1 cellular context compared by ENCODE assay signal in genomic region chr17:75904749-75905521, GRCh38.
TF ChIP-seq lines count a peak whose summit lies in the region.

Gene MRPL38, minus strand, starts transcription at chr17:75904884. Its CDS starts 9 bp downstream, at chr17:75904875.

TF ChIP-seq in HEK293, 187 proteins besides CTCF, POLR2A, EP300 and RAD21 (continued from another document and continues in another):
- TF ChIP-seq, protein P1, sequence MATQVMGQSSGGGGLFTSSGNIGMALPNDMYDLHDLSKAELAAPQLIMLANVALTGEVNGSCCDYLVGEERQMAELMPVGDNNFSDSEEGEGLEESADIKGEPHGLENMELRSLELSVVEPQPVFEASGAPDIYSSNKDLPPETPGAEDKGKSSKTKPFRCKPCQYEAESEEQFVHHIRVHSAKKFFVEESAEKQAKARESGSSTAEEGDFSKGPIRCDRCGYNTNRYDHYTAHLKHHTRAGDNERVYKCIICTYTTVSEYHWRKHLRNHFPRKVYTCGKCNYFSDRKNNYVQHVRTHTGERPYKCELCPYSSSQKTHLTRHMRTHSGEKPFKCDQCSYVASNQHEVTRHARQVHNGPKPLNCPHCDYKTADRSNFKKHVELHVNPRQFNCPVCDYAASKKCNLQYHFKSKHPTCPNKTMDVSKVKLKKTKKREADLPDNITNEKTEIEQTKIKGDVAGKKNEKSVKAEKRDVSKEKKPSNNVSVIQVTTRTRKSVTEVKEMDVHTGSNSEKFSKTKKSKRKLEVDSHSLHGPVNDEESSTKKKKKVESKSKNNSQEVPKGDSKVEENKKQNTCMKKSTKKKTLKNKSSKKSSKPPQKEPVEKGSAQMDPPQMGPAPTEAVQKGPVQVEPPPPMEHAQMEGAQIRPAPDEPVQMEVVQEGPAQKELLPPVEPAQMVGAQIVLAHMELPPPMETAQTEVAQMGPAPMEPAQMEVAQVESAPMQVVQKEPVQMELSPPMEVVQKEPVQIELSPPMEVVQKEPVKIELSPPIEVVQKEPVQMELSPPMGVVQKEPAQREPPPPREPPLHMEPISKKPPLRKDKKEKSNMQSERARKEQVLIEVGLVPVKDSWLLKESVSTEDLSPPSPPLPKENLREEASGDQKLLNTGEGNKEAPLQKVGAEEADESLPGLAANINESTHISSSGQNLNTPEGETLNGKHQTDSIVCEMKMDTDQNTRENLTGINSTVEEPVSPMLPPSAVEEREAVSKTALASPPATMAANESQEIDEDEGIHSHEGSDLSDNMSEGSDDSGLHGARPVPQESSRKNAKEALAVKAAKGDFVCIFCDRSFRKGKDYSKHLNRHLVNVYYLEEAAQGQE (tag by site-specific recombination; IDR thresholded peaks at IDR 0.05): peak; percentile 24; the same call in 1 of the 2 replicates
- peak; percentile 93 for TF ChIP-seq ZFP37 (tag by site-specific recombination; IDR thresholded peaks at IDR 0.05)
- TF ChIP-seq, protein P2, sequence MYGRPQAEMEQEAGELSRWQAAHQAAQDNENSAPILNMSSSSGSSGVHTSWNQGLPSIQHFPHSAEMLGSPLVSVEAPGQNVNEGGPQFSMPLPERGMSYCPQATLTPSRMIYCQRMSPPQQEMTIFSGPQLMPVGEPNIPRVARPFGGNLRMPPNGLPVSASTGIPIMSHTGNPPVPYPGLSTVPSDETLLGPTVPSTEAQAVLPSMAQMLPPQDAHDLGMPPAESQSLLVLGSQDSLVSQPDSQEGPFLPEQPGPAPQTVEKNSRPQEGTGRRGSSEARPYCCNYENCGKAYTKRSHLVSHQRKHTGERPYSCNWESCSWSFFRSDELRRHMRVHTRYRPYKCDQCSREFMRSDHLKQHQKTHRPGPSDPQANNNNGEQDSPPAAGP (tag by site-specific recombination; IDR thresholded peaks at IDR 0.05): peak; percentile 96
- TF ChIP-seq ZNF530 (tag by site-specific recombination; IDR thresholded peaks at IDR 0.05; ENCODE audit: low read depth): no peak
- TF ChIP-seq ZFP41 (tag by site-specific recombination; IDR thresholded peaks at IDR 0.05; ENCODE audit: borderline replicate concordance): no peak
- peak; percentile 91 for TF ChIP-seq ZNF335 (tag by site-specific recombination; conservative IDR thresholded peaks at IDR 0.05)
- TF ChIP-seq GLIS1 (tag by site-specific recombination; IDR thresholded peaks at IDR 0.05): peak; percentile 77
- TF ChIP-seq, protein P3, sequence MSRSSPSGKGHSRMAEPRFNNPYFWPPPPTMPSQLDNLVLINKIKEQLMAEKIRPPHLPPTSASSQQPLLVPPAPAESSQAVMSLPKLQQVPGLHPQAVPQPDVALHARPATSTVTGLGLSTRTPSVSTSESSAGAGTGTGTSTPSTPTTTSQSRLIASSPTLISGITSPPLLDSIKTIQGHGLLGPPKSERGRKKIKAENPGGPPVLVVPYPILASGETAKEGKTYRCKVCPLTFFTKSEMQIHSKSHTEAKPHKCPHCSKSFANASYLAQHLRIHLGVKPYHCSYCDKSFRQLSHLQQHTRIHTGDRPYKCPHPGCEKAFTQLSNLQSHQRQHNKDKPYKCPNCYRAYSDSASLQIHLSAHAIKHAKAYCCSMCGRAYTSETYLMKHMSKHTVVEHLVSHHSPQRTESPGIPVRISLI (tag by site-specific recombination; IDR thresholded peaks at IDR 0.05): no peak
- TF ChIP-seq, protein P4, sequence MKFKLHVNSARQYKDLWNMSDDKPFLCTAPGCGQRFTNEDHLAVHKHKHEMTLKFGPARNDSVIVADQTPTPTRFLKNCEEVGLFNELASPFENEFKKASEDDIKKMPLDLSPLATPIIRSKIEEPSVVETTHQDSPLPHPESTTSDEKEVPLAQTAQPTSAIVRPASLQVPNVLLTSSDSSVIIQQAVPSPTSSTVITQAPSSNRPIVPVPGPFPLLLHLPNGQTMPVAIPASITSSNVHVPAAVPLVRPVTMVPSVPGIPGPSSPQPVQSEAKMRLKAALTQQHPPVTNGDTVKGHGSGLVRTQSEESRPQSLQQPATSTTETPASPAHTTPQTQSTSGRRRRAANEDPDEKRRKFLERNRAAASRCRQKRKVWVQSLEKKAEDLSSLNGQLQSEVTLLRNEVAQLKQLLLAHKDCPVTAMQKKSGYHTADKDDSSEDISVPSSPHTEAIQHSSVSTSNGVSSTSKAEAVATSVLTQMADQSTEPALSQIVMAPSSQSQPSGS (tag by site-specific recombination; IDR thresholded peaks at IDR 0.05; ENCODE audit: low read depth): no peak
- no peak for TF ChIP-seq ZNF292 (tag by site-specific recombination; IDR thresholded peaks at IDR 0.05; ENCODE audit: borderline replicate concordance, low read depth)
- no peak for TF ChIP-seq ZNF571 (tag by site-specific recombination; IDR thresholded peaks at IDR 0.05)
- no peak for TF ChIP-seq ZNF155 (tag by site-specific recombination; IDR thresholded peaks at IDR 0.05)
- no peak for TF ChIP-seq HOXA7 (CRISPR knock-in tag; IDR thresholded peaks at IDR 0.05; ENCODE audit: borderline replicate concordance)
- TF ChIP-seq ZNF114 (tag by site-specific recombination; IDR thresholded peaks at IDR 0.05): no peak
- TF ChIP-seq SCRT2 (tag by site-specific recombination; IDR thresholded peaks at IDR 0.05): 0 out of 2 replicates have a peak, but pooled peaks have one; percentile 10
- peak; percentile 81 for TF ChIP-seq KLF16 (tag by site-specific recombination; IDR thresholded peaks at IDR 0.05)
- no peak for TF ChIP-seq ZNF837 (tag by site-specific recombination; IDR thresholded peaks at IDR 0.05)
- no peak for TF ChIP-seq ZNF624 (tag by site-specific recombination; IDR thresholded peaks at IDR 0.05)
- TF ChIP-seq ZNF146 (tag by site-specific recombination; IDR thresholded peaks at IDR 0.05): no peak
- peak; percentile 100 for TF ChIP-seq ZSCAN30 (tag by site-specific recombination; IDR thresholded peaks at IDR 0.05)
- no peak for TF ChIP-seq ZNF585B (tag by site-specific recombination; IDR thresholded peaks at IDR 0.05)
- no peak for TF ChIP-seq ZNF549 (tag by site-specific recombination; IDR thresholded peaks at IDR 0.05)
- TF ChIP-seq ZNF664 (tag by site-specific recombination; IDR thresholded peaks at IDR 0.05): no peak
- TF ChIP-seq ZNF670 (tag by site-specific recombination; IDR thresholded peaks at IDR 0.05; ENCODE audit: low read depth): no peak
- peak; percentile 95 for TF ChIP-seq ZBTB17 (tag by site-specific recombination; IDR thresholded peaks at IDR 0.05)
- TF ChIP-seq, protein P5, sequence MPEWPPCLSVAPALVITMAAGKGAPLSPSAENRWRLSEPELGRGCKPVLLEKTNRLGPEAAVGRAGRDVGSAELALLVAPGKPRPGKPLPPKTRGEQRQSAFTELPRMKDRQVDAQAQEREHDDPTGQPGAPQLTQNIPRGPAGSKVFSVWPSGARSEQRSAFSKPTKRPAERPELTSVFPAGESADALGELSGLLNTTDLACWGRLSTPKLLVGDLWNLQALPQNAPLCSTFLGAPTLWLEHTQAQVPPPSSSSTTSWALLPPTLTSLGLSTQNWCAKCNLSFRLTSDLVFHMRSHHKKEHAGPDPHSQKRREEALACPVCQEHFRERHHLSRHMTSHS (tag by site-specific recombination; IDR thresholded peaks at IDR 0.05): no peak
- peak; percentile 91 for TF ChIP-seq ZSCAN23 (tag by site-specific recombination; IDR thresholded peaks at IDR 0.05)
- no peak for TF ChIP-seq ZNF157 (tag by site-specific recombination; IDR thresholded peaks at IDR 0.05)
- TF ChIP-seq, protein P6, sequence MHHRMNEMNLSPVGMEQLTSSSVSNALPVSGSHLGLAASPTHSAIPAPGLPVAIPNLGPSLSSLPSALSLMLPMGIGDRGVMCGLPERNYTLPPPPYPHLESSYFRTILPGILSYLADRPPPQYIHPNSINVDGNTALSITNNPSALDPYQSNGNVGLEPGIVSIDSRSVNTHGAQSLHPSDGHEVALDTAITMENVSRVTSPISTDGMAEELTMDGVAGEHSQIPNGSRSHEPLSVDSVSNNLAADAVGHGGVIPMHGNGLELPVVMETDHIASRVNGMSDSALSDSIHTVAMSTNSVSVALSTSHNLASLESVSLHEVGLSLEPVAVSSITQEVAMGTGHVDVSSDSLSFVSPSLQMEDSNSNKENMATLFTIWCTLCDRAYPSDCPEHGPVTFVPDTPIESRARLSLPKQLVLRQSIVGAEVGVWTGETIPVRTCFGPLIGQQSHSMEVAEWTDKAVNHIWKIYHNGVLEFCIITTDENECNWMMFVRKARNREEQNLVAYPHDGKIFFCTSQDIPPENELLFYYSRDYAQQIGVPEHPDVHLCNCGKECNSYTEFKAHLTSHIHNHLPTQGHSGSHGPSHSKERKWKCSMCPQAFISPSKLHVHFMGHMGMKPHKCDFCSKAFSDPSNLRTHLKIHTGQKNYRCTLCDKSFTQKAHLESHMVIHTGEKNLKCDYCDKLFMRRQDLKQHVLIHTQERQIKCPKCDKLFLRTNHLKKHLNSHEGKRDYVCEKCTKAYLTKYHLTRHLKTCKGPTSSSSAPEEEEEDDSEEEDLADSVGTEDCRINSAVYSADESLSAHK (tag by site-specific recombination; IDR thresholded peaks at IDR 0.05): no peak
- 0 out of 2 replicates have a peak, but pooled peaks have one; percentile 10 for TF ChIP-seq ZNF623 (tag by site-specific recombination; IDR thresholded peaks at IDR 0.05)
- TF ChIP-seq ZFP69B (tag by site-specific recombination; IDR thresholded peaks at IDR 0.05): peak; percentile 78
- TF ChIP-seq ZNF777 (tag by site-specific recombination; IDR thresholded peaks at IDR 0.05; ENCODE audit: borderline replicate concordance): 0 out of 2 replicates have a peak, but pooled peaks have one; percentile 32
- no peak for TF ChIP-seq ZNF658 (tag by site-specific recombination; IDR thresholded peaks at IDR 0.05)
- TF ChIP-seq, protein P7, sequence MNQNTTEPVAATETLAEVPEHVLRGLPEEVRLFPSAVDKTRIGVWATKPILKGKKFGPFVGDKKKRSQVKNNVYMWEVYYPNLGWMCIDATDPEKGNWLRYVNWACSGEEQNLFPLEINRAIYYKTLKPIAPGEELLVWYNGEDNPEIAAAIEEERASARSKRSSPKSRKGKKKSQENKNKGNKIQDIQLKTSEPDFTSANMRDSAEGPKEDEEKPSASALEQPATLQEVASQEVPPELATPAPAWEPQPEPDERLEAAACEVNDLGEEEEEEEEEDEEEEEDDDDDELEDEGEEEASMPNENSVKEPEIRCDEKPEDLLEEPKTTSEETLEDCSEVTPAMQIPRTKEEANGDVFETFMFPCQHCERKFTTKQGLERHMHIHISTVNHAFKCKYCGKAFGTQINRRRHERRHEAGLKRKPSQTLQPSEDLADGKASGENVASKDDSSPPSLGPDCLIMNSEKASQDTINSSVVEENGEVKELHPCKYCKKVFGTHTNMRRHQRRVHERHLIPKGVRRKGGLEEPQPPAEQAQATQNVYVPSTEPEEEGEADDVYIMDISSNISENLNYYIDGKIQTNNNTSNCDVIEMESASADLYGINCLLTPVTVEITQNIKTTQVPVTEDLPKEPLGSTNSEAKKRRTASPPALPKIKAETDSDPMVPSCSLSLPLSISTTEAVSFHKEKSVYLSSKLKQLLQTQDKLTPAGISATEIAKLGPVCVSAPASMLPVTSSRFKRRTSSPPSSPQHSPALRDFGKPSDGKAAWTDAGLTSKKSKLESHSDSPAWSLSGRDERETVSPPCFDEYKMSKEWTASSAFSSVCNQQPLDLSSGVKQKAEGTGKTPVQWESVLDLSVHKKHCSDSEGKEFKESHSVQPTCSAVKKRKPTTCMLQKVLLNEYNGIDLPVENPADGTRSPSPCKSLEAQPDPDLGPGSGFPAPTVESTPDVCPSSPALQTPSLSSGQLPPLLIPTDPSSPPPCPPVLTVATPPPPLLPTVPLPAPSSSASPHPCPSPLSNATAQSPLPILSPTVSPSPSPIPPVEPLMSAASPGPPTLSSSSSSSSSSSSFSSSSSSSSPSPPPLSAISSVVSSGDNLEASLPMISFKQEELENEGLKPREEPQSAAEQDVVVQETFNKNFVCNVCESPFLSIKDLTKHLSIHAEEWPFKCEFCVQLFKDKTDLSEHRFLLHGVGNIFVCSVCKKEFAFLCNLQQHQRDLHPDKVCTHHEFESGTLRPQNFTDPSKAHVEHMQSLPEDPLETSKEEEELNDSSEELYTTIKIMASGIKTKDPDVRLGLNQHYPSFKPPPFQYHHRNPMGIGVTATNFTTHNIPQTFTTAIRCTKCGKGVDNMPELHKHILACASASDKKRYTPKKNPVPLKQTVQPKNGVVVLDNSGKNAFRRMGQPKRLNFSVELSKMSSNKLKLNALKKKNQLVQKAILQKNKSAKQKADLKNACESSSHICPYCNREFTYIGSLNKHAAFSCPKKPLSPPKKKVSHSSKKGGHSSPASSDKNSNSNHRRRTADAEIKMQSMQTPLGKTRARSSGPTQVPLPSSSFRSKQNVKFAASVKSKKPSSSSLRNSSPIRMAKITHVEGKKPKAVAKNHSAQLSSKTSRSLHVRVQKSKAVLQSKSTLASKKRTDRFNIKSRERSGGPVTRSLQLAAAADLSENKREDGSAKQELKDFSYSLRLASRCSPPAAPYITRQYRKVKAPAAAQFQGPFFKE (tag by site-specific recombination; IDR thresholded peaks at IDR 0.05; ENCODE audit: borderline replicate concordance): no peak
- peak; percentile 85 for TF ChIP-seq ZNF610 (tag by site-specific recombination; IDR thresholded peaks at IDR 0.05; ENCODE audit: borderline replicate concordance)
- TF ChIP-seq ZNF311 (tag by site-specific recombination; IDR thresholded peaks at IDR 0.05; ENCODE audit: borderline replicate concordance): no peak
- no peak for TF ChIP-seq ZNF548 (tag by site-specific recombination; IDR thresholded peaks at IDR 0.05)
- TF ChIP-seq ZNF660 (tag by site-specific recombination; IDR thresholded peaks at IDR 0.05): peak; percentile 96
- no peak for TF ChIP-seq TCF7L2 (IDR thresholded peaks at IDR 0.05; ENCODE audit: borderline replicate concordance, low read depth, low read length)
- no peak for TF ChIP-seq PRDM1 (tag by site-specific recombination; IDR thresholded peaks at IDR 0.05)
- no peak for TF ChIP-seq ZNF140 (tag by site-specific recombination; IDR thresholded peaks at IDR 0.05)
- no peak for TF ChIP-seq HOXC10 (CRISPR knock-in tag; IDR thresholded peaks at IDR 0.05)
- TF ChIP-seq, protein P8, sequence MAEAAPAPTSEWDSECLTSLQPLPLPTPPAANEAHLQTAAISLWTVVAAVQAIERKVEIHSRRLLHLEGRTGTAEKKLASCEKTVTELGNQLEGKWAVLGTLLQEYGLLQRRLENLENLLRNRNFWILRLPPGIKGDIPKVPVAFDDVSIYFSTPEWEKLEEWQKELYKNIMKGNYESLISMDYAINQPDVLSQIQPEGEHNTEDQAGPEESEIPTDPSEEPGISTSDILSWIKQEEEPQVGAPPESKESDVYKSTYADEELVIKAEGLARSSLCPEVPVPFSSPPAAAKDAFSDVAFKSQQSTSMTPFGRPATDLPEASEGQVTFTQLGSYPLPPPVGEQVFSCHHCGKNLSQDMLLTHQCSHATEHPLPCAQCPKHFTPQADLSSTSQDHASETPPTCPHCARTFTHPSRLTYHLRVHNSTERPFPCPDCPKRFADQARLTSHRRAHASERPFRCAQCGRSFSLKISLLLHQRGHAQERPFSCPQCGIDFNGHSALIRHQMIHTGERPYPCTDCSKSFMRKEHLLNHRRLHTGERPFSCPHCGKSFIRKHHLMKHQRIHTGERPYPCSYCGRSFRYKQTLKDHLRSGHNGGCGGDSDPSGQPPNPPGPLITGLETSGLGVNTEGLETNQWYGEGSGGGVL (tag by site-specific recombination; IDR thresholded peaks at IDR 0.05): no peak
